ENCODE assay signal across 21 cellular contexts in the genomic region with DNA sequence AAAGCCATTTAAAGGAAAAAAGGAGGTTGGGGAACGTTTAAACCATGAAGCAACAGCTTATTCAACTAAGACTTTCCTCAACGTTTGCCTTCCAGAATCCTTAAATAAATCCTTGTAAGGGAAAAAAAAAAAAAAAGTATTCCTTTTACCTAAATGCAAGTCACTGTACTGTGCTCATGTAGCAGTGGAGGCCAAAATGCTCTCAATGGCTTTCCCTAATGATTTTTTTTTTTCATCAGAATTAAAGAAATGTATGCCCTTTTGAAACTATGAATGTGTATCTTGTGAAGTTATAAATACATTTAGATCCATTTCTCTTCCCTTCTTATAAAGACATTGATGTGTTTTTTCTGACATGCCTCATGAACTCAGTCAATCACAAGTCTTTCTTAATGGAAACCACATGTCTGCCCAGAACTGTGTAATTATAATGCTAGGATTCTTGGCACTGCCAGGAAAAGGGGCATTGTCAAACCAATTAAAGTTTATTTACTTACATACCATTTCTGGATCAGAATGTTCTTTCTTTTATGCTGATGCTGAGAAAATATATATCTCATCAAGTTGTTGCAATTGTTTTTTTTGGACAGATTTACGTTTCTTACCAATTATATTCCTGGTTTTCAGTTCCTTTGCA.
DNase-seq lines count a peak whose midpoint lies in the region; ATAC-seq and TF ChIP-seq lines count a peak whose summit lies in the region.
"Had no signal": no experiment of that assay in that cellular context is flagged by ENCODE, and none has a peak within 500 bp of the region (broad histone marks: within the 10 kb centered on the region; RNA-seq: fewer than 3 reads in every experiment).

No MANE protein-coding gene starts in this region.

- peaks cover 73% of the 10 kb centered on the region for H3K4me1 Mint-ChIP-seq in chondrocyte (ENCODE audit: low read depth)
- H3K4me1 Mint-ChIP-seq: activated CD4-positive, alpha-beta T cell treated with anti-CD3 and anti-CD28 coated beads, Interleukin-2, amount 10 ng/mL, durations not matched to agents 24 days and 14 days; stimulated activated naive CD8-positive, alpha-beta T cell treated with anti-CD3 and anti-CD28 coated beads, Interleukin-15, amount 100 ng/mL, for 72 hours had no signal

- no peak overlapping the region for H2AFZ ChIP-seq in osteoblast (ENCODE audit: low read length)

- ATAC-seq in omental fat pad (ENCODE audit: low FRiP score): no peak
- no peak for ATAC-seq in HG02970 (IDR thresholded peaks at IDR 0.05; ENCODE audit: low FRiP score, unreplicated experiment)
- ATAC-seq: esophagus mucosa; Right ventricle myocardium inferior; stimulated activated naive CD8-positive, alpha-beta T cell treated with anti-CD3 and anti-CD28 coated beads, Interleukin-15, amount 100 ng/mL, for 72 hours had no signal

- H3K4me3 ChIP-seq in BLaER1 treated with 17β-estradiol and CSF1 and Interleukin-3, amounts not matched to agents 10 nM and 100 nM: no peak overlapping the region
- H3K4me3 ChIP-seq in osteoblast (ENCODE audit: insufficient read depth, low read length): no peak overlapping the region
- H3K4me3 ChIP-seq: adrenal gland, smooth muscle cell had no signal

- peaks cover 0 to 94% (median 47%) of the 10 kb centered on the region in 11 experiments; a peak in 14 of 22 replicates for H3K36me3 ChIP-seq in BLaER1 treated with 17β-estradiol and CSF1 and Interleukin-3, amounts not matched to agents 10 nM and 100 nM
- H3K36me3 ChIP-seq in osteoblast (ENCODE audit: insufficient read depth, low read length): peaks cover 4% of the 10 kb centered on the region
- H3K36me3 ChIP-seq: adrenal gland had no signal

- no peak overlapping the region for H3K4me3 Mint-ChIP-seq in chondrocyte (ENCODE audit: unreplicated experiment)
- H3K4me3 Mint-ChIP-seq: activated CD4-positive, alpha-beta T cell treated with anti-CD3 and anti-CD28 coated beads, Interleukin-2, amount 10 ng/mL, durations not matched to agents 24 days and 14 days; stimulated activated naive CD8-positive, alpha-beta T cell treated with anti-CD3 and anti-CD28 coated beads, Interleukin-15, amount 100 ng/mL, for 72 hours had no signal

- no peaks in the 10 kb centered on the region for H3K27me3 Mint-ChIP-seq in chondrocyte (ENCODE audit: low read depth)
- H3K27me3 Mint-ChIP-seq: stimulated activated naive CD8-positive, alpha-beta T cell treated with anti-CD3 and anti-CD28 coated beads, Interleukin-15, amount 100 ng/mL, for 72 hours had no signal

- H4K20me1 ChIP-seq in BLaER1 treated with 17β-estradiol and CSF1 and Interleukin-3, amounts not matched to agents 10 nM and 100 nM: peaks cover 6 to 100% (median 81%) of the 10 kb centered on the region in 11 experiments; a peak in 17 of 22 replicates
- H4K20me1 ChIP-seq in osteoblast (ENCODE audit: insufficient read depth, low read length): peaks cover 20% of the 10 kb centered on the region

- DNase-seq in NCI-H1105 (lab: John Stamatoyannopoulos, UW): peak; percentile 22
- DNase-seq in chondrocyte (ENCODE audit: low spot score): no peak
- DNase-seq in osteoblast (ENCODE audit: insufficient read length, low spot score, missing footprints): no peak
- DNase-seq in omental fat pad (ENCODE audit: low spot score): no peak
- no peak for DNase-seq in COLO829 (ENCODE audit: low spot score)
- no peak for DNase-seq in activated CD4-positive, alpha-beta T cell treated with anti-CD3 and anti-CD28 coated beads, Interleukin-2, amount 50 U/mL, for 48 hours
- DNase-seq: activated CD4-positive, alpha-beta T cell treated with anti-CD3 and anti-CD28 coated beads, Interleukin-2, amount 10 ng/mL, durations not matched to agents 24 days and 14 days; activated T-cell treated with anti-CD3 and anti-CD28 coated beads, Interleukin-2, amount 50 U/mL, for 48 hours; adrenal gland; cortex of kidney; DND-41; KBM-7; mesendoderm; NCI-H1694; NCI-H748 treated with DMSO at 0.1 percent for 48 hours; stimulated activated naive CD8-positive, alpha-beta T cell treated with anti-CD3 and anti-CD28 coated beads, Interleukin-15, amount 100 ng/mL, for 72 hours had no signal

- no peaks in the 10 kb centered on the region for H3K9me3 ChIP-seq in BLaER1 treated with 17β-estradiol and CSF1 and Interleukin-3, amounts not matched to agents 10 nM and 100 nM (replicated peaks in 1 of 11)
- H3K9me3 ChIP-seq in osteoblast (ENCODE audit: low read depth, low read length): no peaks in the 10 kb centered on the region
- H3K9me3 ChIP-seq: adrenal gland had no signal

- H3K36me3 Mint-ChIP-seq in chondrocyte (ENCODE audit: low read depth): peaks cover 5% of the 10 kb centered on the region

- H3K27ac ChIP-seq in BLaER1 treated with 17β-estradiol and CSF1 and Interleukin-3, amounts not matched to agents 10 nM and 100 nM: peak overlapping the region in 6 of 11 experiments; percentile 8 to 60 (median 29); a peak in 8 of 22 replicates
- peak overlapping the region; percentile 54 for H3K27ac ChIP-seq in osteoblast (ENCODE audit: low read depth, low read length)
- H3K27ac ChIP-seq: adrenal gland had no signal

- H3K9me3 Mint-ChIP-seq in chondrocyte (ENCODE audit: low read depth): no peaks in the 10 kb centered on the region
- H3K9me3 Mint-ChIP-seq: activated CD4-positive, alpha-beta T cell treated with anti-CD3 and anti-CD28 coated beads, Interleukin-2, amount 10 ng/mL, durations not matched to agents 24 days and 14 days; stimulated activated naive CD8-positive, alpha-beta T cell treated with anti-CD3 and anti-CD28 coated beads, Interleukin-15, amount 100 ng/mL, for 72 hours had no signal

- peak overlapping the region in 9 of 11 experiments; percentile 2 to 39 (median 16); a peak in 14 of 22 replicates for H3K4me2 ChIP-seq in BLaER1 treated with 17β-estradiol and CSF1 and Interleukin-3, amounts not matched to agents 10 nM and 100 nM
- H3K4me2 ChIP-seq in osteoblast (ENCODE audit: insufficient read depth, low read length): peak overlapping the region; percentile 51
- H3K4me2 ChIP-seq: smooth muscle cell had no signal

- peak overlapping the region; percentile 93 for H3K27ac Mint-ChIP-seq in chondrocyte (ENCODE audit: unreplicated experiment)
- H3K27ac Mint-ChIP-seq: activated CD4-positive, alpha-beta T cell treated with anti-CD3 and anti-CD28 coated beads, Interleukin-2, amount 10 ng/mL, durations not matched to agents 24 days and 14 days; stimulated activated naive CD8-positive, alpha-beta T cell treated with anti-CD3 and anti-CD28 coated beads, Interleukin-15, amount 100 ng/mL, for 72 hours had no signal

- peak overlapping the region in 1 of 11 experiments; percentile 32; a peak in 1 of 22 replicates for H3K9ac ChIP-seq in BLaER1 treated with 17β-estradiol and CSF1 and Interleukin-3, amounts not matched to agents 10 nM and 100 nM

- TF ChIP-seq CTCF in chondrocyte (IDR thresholded peaks at IDR 0.05): no peak
- no peak for TF ChIP-seq CTCF in osteoblast (IDR thresholded peaks at IDR 0.05; ENCODE audit: extremely low read depth, low read depth, low read length)
- TF ChIP-seq CTCF in omental fat pad (IDR thresholded peaks at IDR 0.05): no peak

- peaks cover 65% of the 10 kb centered on the region for H3K79me2 ChIP-seq in osteoblast (ENCODE audit: insufficient read depth, low read length)

- peaks cover 37 to 95% (median 91%) of the 10 kb centered on the region in 10 experiments for H3K4me1 ChIP-seq in BLaER1 treated with 17β-estradiol and CSF1 and Interleukin-3, amounts not matched to agents 10 nM and 100 nM
- H3K4me1 ChIP-seq in osteoblast (ENCODE audit: insufficient read depth, low read length): peaks cover 29% of the 10 kb centered on the region

- no peaks in the 10 kb centered on the region for H3K27me3 ChIP-seq in BLaER1 treated with 17β-estradiol and CSF1 and Interleukin-3, amounts not matched to agents 10 nM and 100 nM
- no peaks in the 10 kb centered on the region for H3K27me3 ChIP-seq in osteoblast (ENCODE audit: insufficient read depth, low read length)
- H3K27me3 ChIP-seq: adrenal gland had no signal
